8 cellular contexts compared by ENCODE assay signal in genomic region chr4:18689308-18689915, GRCh38.
DNase-seq lines count a peak whose midpoint lies in the region; ATAC-seq and TF ChIP-seq lines count a peak whose summit lies in the region.

No MANE protein-coding gene starts in this region.

- ATAC-seq in GM19395 (IDR thresholded peaks at IDR 0.05; ENCODE audit: unreplicated experiment) (peak; percentile 83), SK-N-SH treated with all-trans-retinoic acid at 6 μM for 48 hours (peak; percentile 84)

- H3K4me3 ChIP-seq in cardiac fibroblast (replicated peaks in 1 of 2; ENCODE audit: low read depth in 2 of 2, low read length in 2 of 2): no peak overlapping the region

- DNase-seq in DMS53 treated with DMSO at 0.1 percent for 48 hours (lab: John Stamatoyannopoulos, UW; ENCODE audit: unreplicated experiment) (peak; percentile 76), HuH-7 (ENCODE audit: low spot score) (peak; percentile 13), cardiac fibroblast (ENCODE audit: low read depth in 2 of 2) (peak; percentile 76 to 78), kidney glomerular epithelial cell (lab: John Stamatoyannopoulos, UW) (peak; percentile 54), hepatic stellate cell (ENCODE audit: low spot score) (no peak)
- peak in 2 of 3 donors; percentile 3 to 4 for DNase-seq in stimulated activated CD4-positive, alpha-beta T cell treated with anti-CD3 and anti-CD28 coated beads, TNF-alpha, amount 100 ng/mL, for 48 hours (ENCODE audit: low read depth in 3 of 3)

- TF ChIP-seq CTCF in cardiac fibroblast (IDR thresholded peaks at IDR 0.05; ENCODE audit: low read depth, low read length): peak; percentile 81

TF ChIP-seq in SK-N-SH treated with all-trans-retinoic acid at 6 μM for 48 hours, 23 proteins besides CTCF, POLR2A, EP300 and RAD21:
- TF ChIP-seq BACH2 (CRISPR knock-in tag; IDR thresholded peaks at IDR 0.05; ENCODE audit: borderline replicate concordance) (no peak), OSR1 (CRISPR knock-in tag; IDR thresholded peaks at IDR 0.05) (no peak), CSDC2 (CRISPR knock-in tag; IDR thresholded peaks at IDR 0.05) (no peak), POU6F1 (CRISPR knock-in tag; IDR thresholded peaks at IDR 0.05; ENCODE audit: borderline replicate concordance, low read depth) (no peak), CSRNP3 (CRISPR knock-in tag; IDR thresholded peaks at IDR 0.05) (no peak), ZNF565 (CRISPR knock-in tag; conservative IDR thresholded peaks at IDR 0.05; ENCODE audit: low read depth) (no peak), ZNF8 (CRISPR knock-in tag; IDR thresholded peaks at IDR 0.05) (no peak), TSHZ2 (CRISPR knock-in tag; IDR thresholded peaks at IDR 0.05) (no peak), ZFP3 (CRISPR knock-in tag; IDR thresholded peaks at IDR 0.05) (no peak), ISL1 (CRISPR knock-in tag; IDR thresholded peaks at IDR 0.05) (no peak), PATZ1 (CRISPR knock-in tag; IDR thresholded peaks at IDR 0.05; ENCODE audit: borderline replicate concordance) (no peak), ZFP30 (CRISPR knock-in tag; IDR thresholded peaks at IDR 0.05) (no peak)
TF ChIP-seq in SK-N-SH treated with all-trans-retinoic acid at 6 μM for 48 hours: peak in this region for 0.
